9 cellular contexts compared by ENCODE assay signal in genomic region chr5:116571568-116572321, GRCh38. TPM values are rescaled to one million over a fixed set of nuclear protein-coding genes. Genes with fewer than 3 reads are reported as not detected.
DNase-seq lines count a peak whose midpoint lies in the region; ATAC-seq and TF ChIP-seq lines count a peak whose summit lies in the region.
"Had no signal": no experiment of that assay in that cellular context is flagged by ENCODE, and none has a peak within 500 bp of the region (broad histone marks: within the 10 kb centered on the region; RNA-seq: fewer than 3 reads in every experiment).

No MANE protein-coding gene starts in this region.

- in situ Hi-C loops in transverse colon (cut with MboI; ENCODE audit: low pct_ligation_motif_present in 1 of 4, low pct_unique_long_range_greater_than_20kb in 1 of 4, low sequenced_read_pairs in 3 of 4), result loop anchor here in 1 of 4 donors (25.0 kb wide), 1 partner anchor 434 kb away; no protein-coding TSS in a partner anchor

- peak overlapping the region; percentile 65 for H2BK5ac ChIP-seq in mesendoderm (ENCODE audit: low read length)

- no peak overlapping the region for H2BK15ac ChIP-seq in mesendoderm (replicated peaks; ENCODE audit: low read depth)

- intact Hi-C loops in transverse colon (cut with DNase I; ENCODE audit: low total_unique reads), result loop anchor here (10.0 kb wide), 1 partner anchor 833 kb away; no protein-coding TSS in a partner anchor

- H3K79me2 ChIP-seq in mesendoderm (ENCODE audit: control insufficient read depth, insufficient read depth, low read length), result peaks cover 76% of the 10 kb centered on the region

- H2AK5ac ChIP-seq in mesendoderm (ENCODE audit: low read length), result no peak overlapping the region

- TF ChIP-seq CTCF in transverse colon (IDR thresholded peaks at IDR 0.05), result peak in 3 of 5 experiments; percentile 19 to 53 (median 46)

- H3K27me3 ChIP-seq in mesendoderm (ENCODE audit: insufficient read depth, low read length, poor library complexity), result no peaks in the 10 kb centered on the region
- H3K27me3 ChIP-seq in transverse colon, result peaks cover 14% of the 10 kb centered on the region

- H3K4me2 ChIP-seq in mesendoderm (ENCODE audit: low read length), result peak overlapping the region; percentile 66

- no peak overlapping the region for H4K8ac ChIP-seq in mesendoderm (ENCODE audit: low read depth, low read length)

- DNase-seq in NCI-H524 (lab: John Stamatoyannopoulos, UW) (peak; percentile 36 to 79), NCI-H524 treated with DMSO at 0.1 percent for 48 hours (lab: John Stamatoyannopoulos, UW) (no peak), mesendoderm (peak; percentile 74), transverse colon (no peak), H4 (ENCODE audit: low spot score) (no peak), NCI-H128 (lab: John Stamatoyannopoulos, UW; ENCODE audit: unreplicated experiment) (no peak)

- WGBS in mesendoderm (ENCODE audit: extremely low coverage, insufficient coverage, low lambda C conversion rate), result no CpG with 5 or more reads among the region's 16 CpGs
- 35 to 53% methylated on average over 4 to 16 of the region's 16 CpGs for WGBS in transverse colon (ENCODE audit: low coverage in 1 of 2), 2 donors

- TF ChIP-seq POLR2A in transverse colon (IDR thresholded peaks at IDR 0.05), result no peak

- no peak for ATAC-seq in HG03280 (IDR thresholded peaks at IDR 0.05; ENCODE audit: unreplicated experiment)

- no peak overlapping the region for H3K23ac ChIP-seq in mesendoderm (ENCODE audit: low read length)

- H3K9me3 ChIP-seq in transverse colon, result no peaks in the 10 kb centered on the region

- H3K79me1 ChIP-seq in mesendoderm (ENCODE audit: low read length), result no peaks in the 10 kb centered on the region

- H3K4me1 ChIP-seq in mesendoderm (ENCODE audit: control insufficient read depth, low read depth, low read length) (peaks cover 9% of the 10 kb centered on the region), transverse colon (peaks cover 0 to 54% (median 21%) of the 10 kb centered on the region in 4 donors)

- H3K4me3 ChIP-seq in mesendoderm (ENCODE audit: low read length), result peak overlapping the region; percentile 91
- peak overlapping the region; percentile 66 to 90 (median 74) for H3K4me3 ChIP-seq in transverse colon

- H3K36me3 ChIP-seq in mesendoderm (ENCODE audit: control insufficient read depth, insufficient read depth, low read length) (peaks cover 2% of the 10 kb centered on the region), transverse colon (no peaks in the 10 kb centered on the region)

- H2BK120ac ChIP-seq in mesendoderm (ENCODE audit: low read depth, low read length), result no peak overlapping the region

- no peak overlapping the region for H4K5ac ChIP-seq in mesendoderm (ENCODE audit: low read length)

- H3K27ac ChIP-seq in cingulate gyrus (ENCODE audit: low read depth, low read length) (peak overlapping the region; percentile 54), mesendoderm (ENCODE audit: low read depth, low read length) (peak overlapping the region; percentile 48), transverse colon (peak overlapping the region; percentile 81 to 91 (median 88))

- H3K56ac ChIP-seq in mesendoderm (ENCODE audit: low read length), result peak overlapping the region; percentile 94

- no peak overlapping the region for H3K4ac ChIP-seq in mesendoderm (ENCODE audit: low read depth, low read length)

- no peak for TF ChIP-seq EP300 in transverse colon (IDR thresholded peaks at IDR 0.05; ENCODE audit: low read depth)

- peak overlapping the region; percentile 88 for H3K9ac ChIP-seq in mesendoderm (ENCODE audit: low read length)

- peak overlapping the region; percentile 71 for H3K18ac ChIP-seq in mesendoderm (ENCODE audit: low read length)

RNA-seq across cellular contexts. Expression of gene SEMA6A, which starts 2.9 kb away (rescaled TPM):
- 325 TPM for polyA plus RNA-seq in mesendoderm (2013, experiment 1 of 2)
- 338 TPM for polyA plus RNA-seq in mesendoderm (2013, experiment 2 of 2)
- total RNA-seq in transverse colon, result 100 to 1,000 TPM in 3 of 4 donors, 10 to 100 TPM in 1; 76.7 to 231 (median 117) TPM
- 1.5 and 5.0 TPM in 2 replicates for total RNA-seq in H4 (2014; rRNA removed; shearing (Covaris generic))
- total RNA-seq: T-helper 2 cell treated with Interferon-gamma antibody and Interleukin-4, amounts not matched to agents 100 ng/mL and 5 ng/mL, for 36 hours had no signal

Comparison
In these comparisons a context has a peak if more than half of its experiments do, and no peak if none do; other contexts are left out.
1. DNase-seq: peak in NCI-H524 (2 of 2) and mesendoderm (single experiment); none in NCI-H524 treated with DMSO at 0.1 percent for 48 hours (single experiment), transverse colon (single experiment), H4 (single experiment) and NCI-H128 (single experiment).
2. RNA of gene SEMA6A, which starts 2.9 kb away (total RNA-seq): 76.7 to 231 TPM in transverse colon; 1.5 to 5.0 TPM in H4; every median in the first group is over 10 times any median in the second.
3. Peak in every context shown above with its lines, with median percentiles within 50 percentile points of each other: H3K27ac ChIP-seq.